8 cellular contexts compared by ENCODE assay signal in the genomic region with DNA sequence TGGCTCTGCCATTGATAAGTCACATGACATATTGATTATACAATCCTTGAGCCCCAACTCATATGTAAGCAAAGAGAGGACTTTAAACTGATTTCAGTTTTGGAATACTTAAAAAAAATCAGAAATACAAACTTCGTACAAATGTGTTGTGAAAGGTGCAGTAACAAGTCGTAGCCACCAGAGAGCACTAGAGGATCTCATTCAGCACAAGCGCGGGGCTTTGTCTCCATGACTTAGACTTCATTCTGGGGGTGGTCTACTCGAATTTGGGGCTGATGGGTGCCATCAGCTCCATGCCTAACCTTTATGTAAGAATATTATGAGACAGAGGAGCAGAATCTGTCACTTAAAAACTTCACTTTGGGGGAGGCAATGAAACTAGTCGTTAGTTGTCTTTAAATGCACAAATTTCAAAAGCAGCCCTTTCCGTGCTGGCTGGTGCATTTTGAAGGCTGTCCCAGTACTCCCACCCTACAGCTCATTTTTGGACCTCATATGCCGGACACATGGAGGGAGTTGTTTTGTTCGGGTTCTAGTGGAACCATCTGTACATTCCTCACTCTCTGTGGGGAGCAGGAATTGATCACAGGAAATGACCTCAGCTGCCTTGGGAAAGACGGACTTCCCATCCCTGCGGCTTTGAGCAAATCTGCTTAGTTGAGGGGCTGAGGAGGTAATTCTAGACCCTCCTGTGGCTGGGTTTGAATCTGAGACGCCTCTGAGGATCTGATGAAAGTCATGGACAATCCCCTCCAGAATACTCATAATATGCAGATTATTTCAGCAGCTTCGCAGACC. TPM values are rescaled to one million over a fixed set of nuclear protein-coding genes. Genes with fewer than 3 reads are reported as not detected.
A peak's percentile ranks its signal among the peaks of the same experiment; 100 is the strongest.
DNase-seq lines count a peak whose midpoint lies in the region; ATAC-seq, FAIRE-seq and TF ChIP-seq lines count a peak whose summit lies in the region.

No MANE protein-coding gene starts in this region.

- no peaks in the 10 kb centered on the region for H3K23me2 ChIP-seq in H1 (ENCODE audit: low read depth, low read length)

- peak; percentile 93 for FAIRE-seq in H1 (lab: Jason Lieb, UNC)

- peak overlapping the region; percentile 76 for H2BK20ac ChIP-seq in H1 (ENCODE audit: low read length)

- H3K27me3 ChIP-seq in BLaER1 (no peaks in the 10 kb centered on the region), H1 (replicated peaks in 1 of 4; ENCODE audit: control insufficient read depth in 3 of 4, extremely low read depth in 1 of 4, insufficient read depth in 3 of 4, low read length in 3 of 4) (no peaks in the 10 kb centered on the region; a peak in 2 of 7 replicates)

- H2BK15ac ChIP-seq in H1 (ENCODE audit: low read length) = peak overlapping the region; percentile 83

- H3K23ac ChIP-seq in H1 (ENCODE audit: insufficient read length) = no peak overlapping the region

- H3K4me3 ChIP-seq in BLaER1 = peak overlapping the region; percentile 52
- no peak overlapping the region for H3K4me3 ChIP-seq in H1 (ENCODE audit: extremely low read depth in 1 of 4, insufficient read depth in 2 of 4, low read depth in 3 of 4, low read length in 4 of 4)

- no peaks in the 10 kb centered on the region for H3K36me3 ChIP-seq in BLaER1
- no peaks in the 10 kb centered on the region for H3K36me3 ChIP-seq in H1 (ENCODE audit: control insufficient read depth in 2 of 4, insufficient read depth in 4 of 4, low read length in 3 of 4)

- TF ChIP-seq CTCF in H1 (IDR thresholded peaks at IDR 0.05; ENCODE audit: control extremely low read depth in 1 of 3, insufficient read depth in 1 of 3, low read depth in 1 of 3, low read length in 3 of 3) (peak; percentile 45 to 90 (median 80)), mesothelial cell of epicardium (IDR thresholded peaks at IDR 0.05; ENCODE audit: unreplicated experiment) (peak; percentile 90)

- peak overlapping the region; percentile 52 for H4K91ac ChIP-seq in H1 (replicated peaks; ENCODE audit: insufficient read length, low read length)

- H3K79me1 ChIP-seq in H1 (ENCODE audit: low read depth, low read length) = no peaks in the 10 kb centered on the region

- H3K18ac ChIP-seq in H1 (ENCODE audit: extremely low read depth, low read length) = peak overlapping the region; percentile 39; the same call in 1 of the 2 replicates

- H3K4me3 Mint-ChIP-seq in activated CD4-positive, alpha-beta T cell treated with anti-CD3 and anti-CD28 coated beads, Interleukin-2, amount 10 ng/mL, durations not matched to agents 7 days and 5 days = no peak overlapping the region
- H3K4me3 Mint-ChIP-seq in mesothelial cell of epicardium = peak overlapping the region; percentile 52

- TF ChIP-seq EP300 in H1 (IDR thresholded peaks at IDR 0.05; ENCODE audit: borderline replicate concordance in 1 of 2, low read depth in 2 of 2, low read length in 2 of 2) = no peak

- peaks cover 28% of the 10 kb centered on the region for H3K27me3 Mint-ChIP-seq in activated CD4-positive, alpha-beta T cell treated with anti-CD3 and anti-CD28 coated beads, Interleukin-2, amount 10 ng/mL, durations not matched to agents 7 days and 5 days
- peaks cover 32% of the 10 kb centered on the region for H3K27me3 Mint-ChIP-seq in mesothelial cell of epicardium (ENCODE audit: low read depth)

- H3K9me3 Mint-ChIP-seq in activated CD4-positive, alpha-beta T cell treated with anti-CD3 and anti-CD28 coated beads, Interleukin-2, amount 10 ng/mL, durations not matched to agents 7 days and 5 days = no peaks in the 10 kb centered on the region
- no peaks in the 10 kb centered on the region for H3K9me3 Mint-ChIP-seq in mesothelial cell of epicardium

- POLR2A ChIA-PET in activated CD4-positive, alpha-beta T cell treated with anti-CD3 and anti-CD28 coated beads, Interleukin-2, amount 10 ng/mL, durations not matched to agents 7 days and 5 days (lab: Charles Lee) = interaction anchor here (0.6 kb wide), 1 partner anchor 297 kb away, joined by 3 read pairs; no protein-coding TSS in a partner anchor
- POLR2A ChIA-PET in H1 (lab: Charles Lee; ENCODE audit: partially characterized antibody) = interaction anchor here (1.0 to 2.4 kb wide), 4 partner anchors 274 to 390 kb away, joined by 3 to 19 read pairs (median 4); no protein-coding TSS in a partner anchor

- peak; percentile 97 to 98 for TF ChIP-seq RAD21 in H1 (IDR thresholded peaks at IDR 0.05 in 1 of 2, conservative IDR thresholded peaks at IDR 0.05 in 1 of 2; ENCODE audit: low read depth in 2 of 2, low read length in 2 of 2)

- H3K4ac ChIP-seq in H1 (replicated peaks; ENCODE audit: insufficient read length, low read depth, low read length) = peak overlapping the region; percentile 29

- CTCF ChIA-PET in activated CD4-positive, alpha-beta T cell treated with anti-CD3 and anti-CD28 coated beads, Interleukin-2, amount 10 ng/mL, durations not matched to agents 7 days and 5 days (lab: Charles Lee) = interaction anchor here (0.5 to 5.9 kb wide), 22 partner anchors 11 to 411 kb away, joined by 3 to 107 read pairs (median 4); a partner anchor contains a TSS
- CTCF ChIA-PET in H1 (lab: Charles Lee; ENCODE audit: partially characterized antibody) = interaction anchor here (0.6 to 24.1 kb wide), 127 partner anchors 12 to 1596 kb away, joined by 3 to 947 read pairs (median 7); a partner anchor contains a TSS

- H4K8ac ChIP-seq in H1 (ENCODE audit: extremely low read depth, insufficient read depth, low read length) = no peak overlapping the region

- no peaks in the 10 kb centered on the region for H3K36me3 Mint-ChIP-seq in activated CD4-positive, alpha-beta T cell treated with anti-CD3 and anti-CD28 coated beads, Interleukin-2, amount 10 ng/mL, durations not matched to agents 7 days and 5 days (ENCODE audit: low read depth)
- no peaks in the 10 kb centered on the region for H3K36me3 Mint-ChIP-seq in mesothelial cell of epicardium

- DNase-seq in H4 (ENCODE audit: low spot score) = peak; percentile 71
- peak; percentile 18 for DNase-seq in NCI-H446 treated with DMSO at 0.1 percent for 48 hours (lab: John Stamatoyannopoulos, UW)
- DNase-seq in activated CD4-positive, alpha-beta T cell treated with anti-CD3 and anti-CD28 coated beads, Interleukin-2, amount 10 ng/mL, durations not matched to agents 7 days and 5 days = peak; percentile 55
- DNase-seq in H1 (ENCODE audit: low read depth in 1 of 2, low spot score in 2 of 2) = peak in 1 of 2 experiments; percentile 62
- peak in 1 of 2 experiments; percentile 57 for DNase-seq in mesothelial cell of epicardium (ENCODE audit: low spot score in 2 of 2, unreplicated experiment in 2 of 2)
- peak in 27 of 49 donors; percentile 0 to 40 (median 8) for DNase-seq in substantia nigra (lab: John Stamatoyannopoulos, UW)

- H2AK5ac ChIP-seq in H1 (ENCODE audit: low read depth, low read length) = no peak overlapping the region

- H3K9me3 ChIP-seq in BLaER1 = no peaks in the 10 kb centered on the region
- H3K9me3 ChIP-seq in H1 (ENCODE audit: insufficient read depth in 2 of 2, low read depth in 1 of 2, low read length in 1 of 2) = no peaks in the 10 kb centered on the region

- H3K4me1 ChIP-seq in BLaER1 = peaks cover 13% of the 10 kb centered on the region
- H3K4me1 ChIP-seq in H1 (replicated peaks in 1 of 4; ENCODE audit: control insufficient read depth in 3 of 4, insufficient read depth in 4 of 4, low read length in 3 of 4) = peaks cover 0 to 4% (median 2%) of the 10 kb centered on the region in 4 experiments; a peak in 4 of 7 replicates

- H4K20me1 ChIP-seq in BLaER1 (no peaks in the 10 kb centered on the region), H1 (replicated peaks in 1 of 2; ENCODE audit: control insufficient read depth in 1 of 2, insufficient read depth in 2 of 2, low read length in 2 of 2) (no peaks in the 10 kb centered on the region)

- peak overlapping the region; percentile 65; the same call in 1 of the 2 replicates for H2BK12ac ChIP-seq in H1 (ENCODE audit: low read depth, low read length)

- H3K79me2 ChIP-seq in H1 (ENCODE audit: control insufficient read depth in 1 of 2, insufficient read depth in 2 of 2, low read length in 2 of 2) = no peaks in the 10 kb centered on the region

- H3K27ac ChIP-seq in BLaER1 = no peak overlapping the region
- H3K27ac ChIP-seq in H1 (ENCODE audit: low read depth, low read length) = no peak overlapping the region
- no peak overlapping the region for H3K27ac ChIP-seq in substantia nigra (ENCODE audit: low read depth, low read length, poor library complexity, severe bottlenecking)

- H4K5ac ChIP-seq in H1 (ENCODE audit: insufficient read length, low read depth, low read length) = no peak overlapping the region

- H2BK120ac ChIP-seq in H1 (replicated peaks; ENCODE audit: low read depth, low read length) = peak overlapping the region; percentile 44

- no peak for ATAC-seq in GM21367 (IDR thresholded peaks at IDR 0.05; ENCODE audit: unreplicated experiment)

- 43% methylated on average over 13 of the region's 13 CpGs; no CpG with 5 or more reads in 1 of the 2 experiments for WGBS in H1 (ENCODE audit: extremely low coverage in 1 of 2, insufficient coverage in 1 of 2, insufficient read length in 1 of 2, insufficient replicate concordance in 2 of 2, low coverage in 1 of 2, low lambda C conversion rate in 2 of 2, missing lambda C conversion rate in 1 of 2), 2 experiments

- H3K4me2 ChIP-seq in BLaER1 (peak overlapping the region; percentile 78), H1 (ENCODE audit: insufficient read depth in 1 of 2, low read depth in 2 of 2, low read length in 2 of 2) (no peak overlapping the region)

- no peak overlapping the region for H3K56ac ChIP-seq in H1 (replicated peaks; ENCODE audit: insufficient read length, low read depth, low read length)

- no peak for TF ChIP-seq POLR2A in H1 (IDR thresholded peaks at IDR 0.05; ENCODE audit: control extremely low read depth in 1 of 2, low read depth in 2 of 2, low read length in 2 of 2)

- H3K4me1 Mint-ChIP-seq in activated CD4-positive, alpha-beta T cell treated with anti-CD3 and anti-CD28 coated beads, Interleukin-2, amount 10 ng/mL, durations not matched to agents 7 days and 5 days = peaks cover 11% of the 10 kb centered on the region
- peaks cover 6% of the 10 kb centered on the region for H3K4me1 Mint-ChIP-seq in mesothelial cell of epicardium

- peak overlapping the region; percentile 4; the same call in 1 of the 2 replicates for H2BK5ac ChIP-seq in H1 (ENCODE audit: low read depth, low read length)

- H2AFZ ChIP-seq in H1 (ENCODE audit: low read length) = 0 out of 2 replicates have a peak overlapping the region, but pooled peaks have one; percentile 65

- H3K14ac ChIP-seq in H1 (ENCODE audit: insufficient read length) = no peak overlapping the region

- peak overlapping the region; percentile 54; the same call in 1 of the 2 replicates for H3K9ac ChIP-seq in BLaER1
- H3K9ac ChIP-seq in H1 (replicated peaks in 1 of 4; ENCODE audit: extremely low read depth in 1 of 4, low read depth in 3 of 4, low read length in 3 of 4) = no peak overlapping the region

- H3K27ac Mint-ChIP-seq in activated CD4-positive, alpha-beta T cell treated with anti-CD3 and anti-CD28 coated beads, Interleukin-2, amount 10 ng/mL, durations not matched to agents 7 days and 5 days = no peak overlapping the region
- no peak overlapping the region for H3K27ac Mint-ChIP-seq in mesothelial cell of epicardium

RNA-seq across cellular contexts. Expression of a gene that starts 27.5 kb away (rescaled TPM):
- total RNA-seq in H4 (2014; rRNA removed; shearing (Covaris generic)) = 6.0 and 10.2 TPM in 2 replicates
- not detected for total RNA-seq in activated CD4-positive, alpha-beta T cell treated with anti-CD3 and anti-CD28 coated beads, Interleukin-2, amount 10 ng/mL, durations not matched to agents 7 days and 5 days
- total RNA-seq in H1 (2021; fragmentation: NEBNext Ultra II Directional; extraction: Animal tissue kit (Norgen Biotek cat#: 25700)) = 2.7 and 3.2 TPM in 2 replicates
- 3.5 and 5.8 TPM in 2 replicates for polyA plus RNA-seq in H1 (2011; rRNA removed)
- 4.7 TPM for polyA plus RNA-seq in H1 (2011; cell fraction: cytosol; rRNA removed)
- polyA plus RNA-seq in H1 (2011; cell fraction: nucleus; rRNA removed) = 4.2 TPM
- 1.6 to 2.8 TPM (median 1.8 TPM) in 4 replicates for polyA plus RNA-seq in H1 (2012, experiment 1 of 2)
- 1.0 TPM for polyA plus RNA-seq in H1 (2012, experiment 2 of 2)
- polyA plus RNA-seq in H1 (2013, experiment 1 of 2) = 3.5 TPM
- 3.8 TPM for polyA plus RNA-seq in H1 (2013, experiment 2 of 2)
- polyA minus RNA-seq in H1 (2011; rRNA and poly(A)+ RNA removed) = 8.3 and 8.4 TPM in 2 replicates
- polyA minus RNA-seq in H1 (2011; cell fraction: cytosol; rRNA and poly(A)+ RNA removed) = 3.3 TPM
- polyA minus RNA-seq in H1 (2011; cell fraction: nucleus; rRNA and poly(A)+ RNA removed) = 5.1 TPM
- total RNA-seq in mesothelial cell of epicardium = 1.4 to 2.4 TPM (median 1.5 TPM) in 3 replicates

RNA-seq across cellular contexts. Expression of a gene that starts 49.2 kb away (rescaled TPM):
- total RNA-seq in H4 (2014; rRNA removed; shearing (Covaris generic)) = 16.6 and 18.7 TPM in 2 replicates
- 10 to 100 TPM; 18.9 to 19.4 TPM for total RNA-seq in activated CD4-positive, alpha-beta T cell treated with anti-CD3 and anti-CD28 coated beads, Interleukin-2, amount 10 ng/mL, durations not matched to agents 7 days and 5 days
- total RNA-seq in H1 (2021; fragmentation: NEBNext Ultra II Directional; extraction: Animal tissue kit (Norgen Biotek cat#: 25700)) = not detected in 2 replicates
- polyA plus RNA-seq in H1 (2011; rRNA removed) = not detected in 2 replicates
- not detected for polyA plus RNA-seq in H1 (2011; cell fraction: cytosol; rRNA removed)
- polyA plus RNA-seq in H1 (2011; cell fraction: nucleus; rRNA removed) = not detected
- not detected in 4 replicates for polyA plus RNA-seq in H1 (2012, experiment 1 of 2)
- not detected for polyA plus RNA-seq in H1 (2012, experiment 2 of 2)
- polyA plus RNA-seq in H1 (2013, experiment 1 of 2) = 0.02 TPM
- not detected for polyA plus RNA-seq in H1 (2013, experiment 2 of 2)
- not detected in 2 replicates for polyA minus RNA-seq in H1 (2011; rRNA and poly(A)+ RNA removed)
- not detected for polyA minus RNA-seq in H1 (2011; cell fraction: cytosol; rRNA and poly(A)+ RNA removed)
- polyA minus RNA-seq in H1 (2011; cell fraction: nucleus; rRNA and poly(A)+ RNA removed) = not detected
- 0.75 to 1.1 TPM (median 0.83 TPM) in 3 replicates for total RNA-seq in mesothelial cell of epicardium
